Comparison of ENCODE assay signal across 8 cellular contexts in the genomic region with DNA sequence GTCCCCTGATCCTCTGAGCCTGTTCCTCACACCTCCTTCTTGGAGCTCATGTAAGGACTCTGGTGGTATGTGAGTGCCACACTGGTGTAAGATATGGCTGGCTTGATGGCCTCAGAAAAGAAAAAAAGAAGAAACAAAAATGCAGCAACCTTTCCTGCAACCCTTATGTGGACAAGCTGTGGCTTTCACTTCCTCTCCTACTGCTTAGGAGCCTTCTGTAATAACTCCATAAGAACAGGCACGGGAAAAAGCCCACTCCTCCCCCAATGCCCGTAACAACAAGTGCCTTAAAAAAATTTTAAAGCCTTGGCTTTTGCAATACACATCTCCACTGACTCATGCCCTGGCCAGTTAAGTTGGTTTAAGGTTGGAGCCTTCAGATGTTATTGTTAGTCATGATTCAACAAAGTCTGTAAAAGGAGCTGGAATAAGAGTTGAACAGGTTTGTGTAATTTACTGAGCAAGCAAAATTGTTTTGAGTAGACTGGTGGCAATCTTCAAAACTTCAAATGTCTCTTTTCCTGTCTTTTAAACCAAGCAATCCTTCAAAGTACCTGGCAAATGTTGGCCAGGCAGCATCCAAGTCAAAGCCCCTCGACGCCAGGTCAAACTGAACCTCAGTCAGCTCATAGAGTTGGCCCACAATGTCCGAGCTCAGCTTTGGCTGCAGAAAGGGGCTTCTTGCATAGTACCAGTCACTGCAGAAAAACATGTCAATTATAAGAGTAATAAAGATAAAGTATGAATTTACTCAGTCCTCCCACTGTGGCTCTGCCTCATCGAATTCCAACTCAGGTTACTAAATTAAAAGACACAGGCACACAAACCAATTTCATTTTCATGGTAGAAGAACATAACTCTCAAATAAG. TPM values are rescaled to one million over a fixed set of nuclear protein-coding genes. Genes with fewer than 3 reads are reported as not detected.
DNase-seq lines count a peak whose midpoint lies in the region; ATAC-seq and TF ChIP-seq lines count a peak whose summit lies in the region.

No MANE protein-coding gene starts in this region.

- no peaks in the 10 kb centered on the region for H3K9me3 ChIP-seq in thymus (ENCODE audit: control insufficient read depth)

- no peaks in the 10 kb centered on the region for H3K27me3 ChIP-seq in thymus (ENCODE audit: control insufficient read depth, insufficient read depth)

- H3K36me3 ChIP-seq in thymus (ENCODE audit: control insufficient read depth, insufficient read depth), result peaks cover 40% of the 10 kb centered on the region

- TF ChIP-seq CTCF in RWPE1 (conservative IDR thresholded peaks at IDR 0.05; ENCODE audit: low read depth), result no peak
- TF ChIP-seq CTCF in fibroblast of villous mesenchyme (IDR thresholded peaks at IDR 0.05; ENCODE audit: insufficient read depth, low read depth, low read length), result no peak

- peaks cover 47% of the 10 kb centered on the region for H3K4me1 ChIP-seq in thymus (ENCODE audit: control insufficient read depth, insufficient read depth, low read length)

- H3K4me3 ChIP-seq in fibroblast of villous mesenchyme (ENCODE audit: low read depth, low read length) (no peak overlapping the region), thymus (ENCODE audit: low read length) (no peak overlapping the region)

- H3K27me3 Mint-ChIP-seq in activated T-cell treated with anti-CD3 and anti-CD28 coated beads, Interleukin-2, amount 50 U/mL, for 4 hours (ENCODE audit: low read depth), result no peaks in the 10 kb centered on the region

- no peak for DNase-seq in activated T-cell treated with anti-CD3 and anti-CD28 coated beads, Interleukin-2, amount 50 U/mL, for 4 hours
- DNase-seq in activated T-cell treated with anti-CD3 and anti-CD28 coated beads, Interleukin-2, amount 50 U/mL, for 48 hours, result no peak
- DNase-seq in RWPE1 (ENCODE audit: low spot score), result peak; percentile 73
- DNase-seq in fibroblast of villous mesenchyme (ENCODE audit: low read depth), result peak; percentile 98
- no peak for DNase-seq in NCI-H1930 (lab: John Stamatoyannopoulos, UW)
- DNase-seq in stimulated activated CD4-positive, alpha-beta T cell treated with anti-CD3 and anti-CD28 coated beads, Interleukin-12 subunit alpha, Interleukin-12 subunit beta, amount 100 ng/mL, for 4 hours, result no peak

- no peak overlapping the region for H3K4me3 Mint-ChIP-seq in activated T-cell treated with anti-CD3 and anti-CD28 coated beads, Interleukin-2, amount 50 U/mL, for 4 hours

- peaks cover 62% of the 10 kb centered on the region for H3K36me3 Mint-ChIP-seq in activated T-cell treated with anti-CD3 and anti-CD28 coated beads, Interleukin-2, amount 50 U/mL, for 4 hours (ENCODE audit: insufficient read depth)

- H3K27ac ChIP-seq in RWPE1 (peak overlapping the region; percentile 63), thymus (ENCODE audit: low read depth) (peak overlapping the region; percentile 25)

- POLR2A ChIA-PET in RWPE1 (lab: Yijun Ruan, JAX; ENCODE audit: low non-redundant PET), result no interaction called here

- 76% methylated on average over 6 of the region's 6 CpGs for WGBS in thymus

- CTCF ChIA-PET in RWPE1 (lab: Yijun Ruan, JAX), result no interaction called here

- H3K9me3 Mint-ChIP-seq in activated T-cell treated with anti-CD3 and anti-CD28 coated beads, Interleukin-2, amount 50 U/mL, for 4 hours, result no peaks in the 10 kb centered on the region

- H3K4me1 Mint-ChIP-seq in activated T-cell treated with anti-CD3 and anti-CD28 coated beads, Interleukin-2, amount 50 U/mL, for 4 hours (ENCODE audit: low read depth), result peaks cover 64% of the 10 kb centered on the region

- ATAC-seq in activated T-cell treated with anti-CD3 and anti-CD28 coated beads, Interleukin-2, amount 50 U/mL, for 4 hours, result peak; percentile 29 to 67
- no peak for ATAC-seq in HG02840 (IDR thresholded peaks at IDR 0.05; ENCODE audit: low FRiP score, unreplicated experiment)

RNA-seq across cellular contexts. Expression of a gene that starts 22.9 kb away (rescaled TPM):
- 1 to 10 TPM; 9.3 to 9.9 (median 9.8) TPM for total RNA-seq in activated T-cell treated with anti-CD3 and anti-CD28 coated beads, Interleukin-2, amount 50 U/mL, for 4 hours
- total RNA-seq in fibroblast of villous mesenchyme, result 20.6 and 23.7 TPM in 2 replicates
- 8.1 TPM for polyA plus RNA-seq in thymus

RNA-seq across cellular contexts. Expression of a gene that starts 29.5 kb away (rescaled TPM):
- total RNA-seq in activated T-cell treated with anti-CD3 and anti-CD28 coated beads, Interleukin-2, amount 50 U/mL, for 4 hours, result 1 to 10 TPM; 1.4 to 2.6 (median 1.6) TPM
- total RNA-seq in fibroblast of villous mesenchyme, result under 0.01 TPM in 2 replicates
- polyA plus RNA-seq in thymus, result 8.5 TPM

RNA-seq across cellular contexts. Expression of a gene that starts 54.5 kb away (rescaled TPM):
- not detected for total RNA-seq in activated T-cell treated with anti-CD3 and anti-CD28 coated beads, Interleukin-2, amount 50 U/mL, for 4 hours
- not detected in 2 replicates for total RNA-seq in fibroblast of villous mesenchyme
- 5.7 TPM for polyA plus RNA-seq in thymus

Comparison
In these comparisons a context has a peak if more than half of its experiments do, and no peak if none do; other contexts are left out.
1. DNase-seq: peak in RWPE1 (single experiment) and fibroblast of villous mesenchyme (single experiment); none in activated T-cell treated with anti-CD3 and anti-CD28 coated beads, Interleukin-2, amount 50 U/mL, for 4 hours (single experiment), activated T-cell treated with anti-CD3 and anti-CD28 coated beads, Interleukin-2, amount 50 U/mL, for 48 hours (0 of 2), NCI-H1930 (0 of 2) and stimulated activated CD4-positive, alpha-beta T cell treated with anti-CD3 and anti-CD28 coated beads, Interleukin-12 subunit alpha, Interleukin-12 subunit beta, amount 100 ng/mL, for 4 hours (single experiment).